ENCODE assay signal across 8 cellular contexts in genomic region chr6:37171970-37172812, GRCh38. TPM values are rescaled to one million over a fixed set of nuclear protein-coding genes. Genes with fewer than 3 reads are reported as not detected.
DNase-seq lines count a peak whose midpoint lies in the region; ATAC-seq, FAIRE-seq and TF ChIP-seq lines count a peak whose summit lies in the region.

No MANE protein-coding gene starts in this region.

- peaks cover 56% of the 10 kb centered on the region for H3K36me3 Mint-ChIP-seq in activated naive CD8-positive, alpha-beta T cell treated with anti-CD3 and anti-CD28 coated beads, Interleukin-2, amount 50 U/mL, for 24 hours (ENCODE audit: low read depth)

- peak; percentile 86 for DNase-seq in AG04450 (ENCODE audit: low read depth, low spot score)
- DNase-seq in GM20000 (ENCODE audit: low spot score) = peak; percentile 79
- DNase-seq in NCI-H146 (lab: John Stamatoyannopoulos, UW) = peak; percentile 94
- DNase-seq in SW480 (ENCODE audit: low spot score) = peak; percentile 98
- DNase-seq in activated naive CD8-positive, alpha-beta T cell treated with anti-CD3 and anti-CD28 coated beads, Interleukin-2, amount 50 U/mL, for 24 hours = peak; percentile 89
- peak; percentile 87 to 93 for DNase-seq in cardiac muscle cell (ENCODE audit: low read depth in 1 of 2, low spot score in 1 of 2)
- DNase-seq in pancreas = peak; percentile 83 to 95 (median 86)
- peak; percentile 93 to 94 for DNase-seq in thyroid gland

- H3K9me3 Mint-ChIP-seq in activated naive CD8-positive, alpha-beta T cell treated with anti-CD3 and anti-CD28 coated beads, Interleukin-2, amount 50 U/mL, for 24 hours = no peaks in the 10 kb centered on the region

- H3K27me3 ChIP-seq in AG04450 (ENCODE audit: control insufficient read depth, insufficient read depth, low read length) = no peaks in the 10 kb centered on the region
- no peaks in the 10 kb centered on the region for H3K27me3 ChIP-seq in cardiac muscle cell
- H3K27me3 ChIP-seq in pancreas = no peaks in the 10 kb centered on the region
- H3K27me3 ChIP-seq in thyroid gland = no peaks in the 10 kb centered on the region

- peaks cover 21% of the 10 kb centered on the region for H3K36me3 ChIP-seq in cardiac muscle cell
- H3K36me3 ChIP-seq in pancreas = peaks cover 0 to 29% (median 15%) of the 10 kb centered on the region in 3 donors
- H3K36me3 ChIP-seq in thyroid gland = peaks cover 25 to 26% of the 10 kb centered on the region in 2 donors

- peaks cover 70% of the 10 kb centered on the region for H3K4me1 Mint-ChIP-seq in activated naive CD8-positive, alpha-beta T cell treated with anti-CD3 and anti-CD28 coated beads, Interleukin-2, amount 50 U/mL, for 24 hours

- TF ChIP-seq CTCF in AG04450 (IDR thresholded peaks at IDR 0.05; ENCODE audit: low read depth, low read length) (peak; percentile 96), GM20000 (IDR thresholded peaks at IDR 0.05; ENCODE audit: extremely low read depth, missing control alignments) (peak; percentile 78), cardiac muscle cell (IDR thresholded peaks at IDR 0.05; ENCODE audit: low read depth, low read length) (peak; percentile 89), pancreas (IDR thresholded peaks at IDR 0.05) (peak; percentile 66 to 90 (median 82)), thyroid gland (IDR thresholded peaks at IDR 0.05) (peak; percentile 71 to 98 (median 93))

- intact Hi-C loops in pancreas (cut with DNase I) = loop anchor here in 2 of 3 donors (2.0 to 10.0 kb wide), 4 partner anchors 120 to 147 kb away; no protein-coding TSS in a partner anchor
- intact Hi-C loops in thyroid gland (cut with DNase I) = loop anchor here (2.0 to 10.0 kb wide), 3 partner anchors 40 to 287 kb away; partner anchors contain the start of gene C6orf89

- POLR2A ChIA-PET in AG04450 (lab: Yijun Ruan, JAX) = interaction anchor here (0.6 to 4.0 kb wide), 7 partner anchors 28 to 151 kb away, joined by 3 to 20 read pairs (median 5); no protein-coding TSS in a partner anchor

- FAIRE-seq in pancreas (lab: Jason Lieb, UNC) = peak; percentile 37

- peak in 1 of 2 donors; percentile 76 for TF ChIP-seq POLR2A in thyroid gland (IDR thresholded peaks at IDR 0.05)

- CTCF ChIA-PET in AG04450 (lab: Charles Lee) = interaction anchor here (0.6 to 4.7 kb wide), 19 partner anchors 14 to 413 kb away, joined by 3 to 92 read pairs (median 5); no protein-coding TSS in a partner anchor

- H3K27ac ChIP-seq in AG04450 (ENCODE audit: low read depth, low read length) (peak overlapping the region; percentile 88), cardiac muscle cell (peak overlapping the region; percentile 85), pancreas (peak overlapping the region; percentile 9 to 87 (median 78)), thyroid gland (peak overlapping the region; percentile 87 to 95 (median 87))

- peak overlapping the region; percentile 94 for H3K27ac Mint-ChIP-seq in activated naive CD8-positive, alpha-beta T cell treated with anti-CD3 and anti-CD28 coated beads, Interleukin-2, amount 50 U/mL, for 24 hours

- H3K27me3 Mint-ChIP-seq in activated naive CD8-positive, alpha-beta T cell treated with anti-CD3 and anti-CD28 coated beads, Interleukin-2, amount 50 U/mL, for 24 hours = no peaks in the 10 kb centered on the region

- H3K4me1 ChIP-seq in cardiac muscle cell (ENCODE audit: low read depth) (peaks cover 4% of the 10 kb centered on the region), pancreas (peaks cover 0 to 13% (median 9%) of the 10 kb centered on the region in 3 donors), thyroid gland (peaks cover 13 to 37% of the 10 kb centered on the region in 2 donors)

- ATAC-seq in activated naive CD8-positive, alpha-beta T cell treated with anti-CD3 and anti-CD28 coated beads, Interleukin-2, amount 50 U/mL, for 24 hours = peak; percentile 3
- ATAC-seq in pancreas = peak; percentile 23 to 55 (median 46)

- WGBS in pancreas, 2 donors = 10% methylated on average over 17 of the region's 17 CpGs
- WGBS in thyroid gland, 2 donors = 7 to 19% methylated on average over 15 to 17 of the region's 17 CpGs

- peak overlapping the region; percentile 95 for H3K4me3 ChIP-seq in AG04450 (ENCODE audit: low read depth, low read length)
- peak overlapping the region; percentile 99 for H3K4me3 ChIP-seq in cardiac muscle cell
- H3K4me3 ChIP-seq in pancreas = peak overlapping the region; percentile 81 to 98 (median 96)
- H3K4me3 ChIP-seq in thyroid gland (replicated peaks in 1 of 3) = peak overlapping the region; percentile 95 to 100 (median 96)

- H3K9me3 ChIP-seq in AG04450 (ENCODE audit: control insufficient read depth, insufficient read depth, low read length) (peaks cover 7% of the 10 kb centered on the region; the same call in 1 of the 2 replicates), cardiac muscle cell (ENCODE audit: low read depth) (no peaks in the 10 kb centered on the region), pancreas (no peaks in the 10 kb centered on the region), thyroid gland (no peaks in the 10 kb centered on the region)

- H3K4me3 Mint-ChIP-seq in activated naive CD8-positive, alpha-beta T cell treated with anti-CD3 and anti-CD28 coated beads, Interleukin-2, amount 50 U/mL, for 24 hours = peak overlapping the region; percentile 93

RNA-seq across cellular contexts. Expression of gene PIM1, which starts 2.2 kb away (rescaled TPM):
- polyA plus RNA-seq in AG04450 (2011; rRNA removed) (35.3 and 37.5 TPM in 2 replicates), cardiac muscle cell (14.7 and 20.0 TPM in 2 replicates), pancreas (10 to 100 TPM; 11.3 to 15.1 TPM)
- polyA minus RNA-seq in AG04450 (2011; rRNA and poly(A)+ RNA removed) = 55.6 and 64.5 TPM in 2 replicates
- total RNA-seq in cardiac muscle cell (15.8 and 21.5 TPM in 2 replicates), pancreas (10 to 100 TPM in 4 of 6 donors, 1 to 10 TPM in 2; 7.5 to 25.3 (median 14.1) TPM), thyroid gland (10 to 100 TPM; 13.1 to 54.5 (median 22.2) TPM)

Comparison
In these comparisons a context has a peak if more than half of its experiments do, and no peak if none do; other contexts are left out.
1. Peak in every context shown above with its lines: DNase-seq, ATAC-seq, H3K4me3 ChIP-seq and H3K27ac ChIP-seq.